Comparison of ENCODE assay signal across 1 cellular context in the genomic region with DNA sequence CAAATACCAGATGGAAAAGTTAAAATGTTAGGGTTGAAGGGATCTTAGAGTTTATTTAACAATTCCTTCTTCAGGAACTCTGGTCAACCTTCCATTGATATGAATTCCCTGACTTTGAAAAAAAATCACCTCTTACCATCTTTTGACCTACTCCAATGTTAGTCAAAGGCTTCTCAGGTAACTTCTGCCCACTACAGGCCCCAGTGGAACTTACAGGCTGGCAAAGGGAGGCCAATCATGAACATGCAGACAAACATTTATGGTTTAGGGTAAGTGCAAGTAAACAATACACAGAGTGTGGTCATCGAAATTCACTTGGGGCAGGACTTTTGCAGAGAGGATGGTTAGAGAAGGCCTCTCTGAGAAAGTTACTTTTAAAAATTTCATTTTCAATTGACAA.
TF ChIP-seq lines count a peak whose summit lies in the region.

No MANE protein-coding gene starts in this region.

TF ChIP-seq in HepG2, 621 proteins besides CTCF, POLR2A, EP300 and RAD21:
- TF ChIP-seq EEA1 (CRISPR knock-in tag; IDR thresholded peaks at IDR 0.05; ENCODE audit: borderline replicate concordance), result no peak
- TF ChIP-seq, protein P1, sequence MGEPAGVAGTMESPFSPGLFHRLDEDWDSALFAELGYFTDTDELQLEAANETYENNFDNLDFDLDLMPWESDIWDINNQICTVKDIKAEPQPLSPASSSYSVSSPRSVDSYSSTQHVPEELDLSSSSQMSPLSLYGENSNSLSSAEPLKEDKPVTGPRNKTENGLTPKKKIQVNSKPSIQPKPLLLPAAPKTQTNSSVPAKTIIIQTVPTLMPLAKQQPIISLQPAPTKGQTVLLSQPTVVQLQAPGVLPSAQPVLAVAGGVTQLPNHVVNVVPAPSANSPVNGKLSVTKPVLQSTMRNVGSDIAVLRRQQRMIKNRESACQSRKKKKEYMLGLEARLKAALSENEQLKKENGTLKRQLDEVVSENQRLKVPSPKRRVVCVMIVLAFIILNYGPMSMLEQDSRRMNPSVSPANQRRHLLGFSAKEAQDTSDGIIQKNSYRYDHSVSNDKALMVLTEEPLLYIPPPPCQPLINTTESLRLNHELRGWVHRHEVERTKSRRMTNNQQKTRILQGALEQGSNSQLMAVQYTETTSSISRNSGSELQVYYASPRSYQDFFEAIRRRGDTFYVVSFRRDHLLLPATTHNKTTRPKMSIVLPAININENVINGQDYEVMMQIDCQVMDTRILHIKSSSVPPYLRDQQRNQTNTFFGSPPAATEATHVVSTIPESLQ (CRISPR knock-in tag; conservative IDR thresholded peaks at IDR 0.05), result no peak
- no peak for TF ChIP-seq KMT2A (CRISPR knock-in tag; IDR thresholded peaks at IDR 0.05)
- TF ChIP-seq ZNF382 (CRISPR knock-in tag; IDR thresholded peaks at IDR 0.05; ENCODE audit: borderline replicate concordance), result no peak
